ENCODE assay signal across 13 cellular contexts in the genomic region with DNA sequence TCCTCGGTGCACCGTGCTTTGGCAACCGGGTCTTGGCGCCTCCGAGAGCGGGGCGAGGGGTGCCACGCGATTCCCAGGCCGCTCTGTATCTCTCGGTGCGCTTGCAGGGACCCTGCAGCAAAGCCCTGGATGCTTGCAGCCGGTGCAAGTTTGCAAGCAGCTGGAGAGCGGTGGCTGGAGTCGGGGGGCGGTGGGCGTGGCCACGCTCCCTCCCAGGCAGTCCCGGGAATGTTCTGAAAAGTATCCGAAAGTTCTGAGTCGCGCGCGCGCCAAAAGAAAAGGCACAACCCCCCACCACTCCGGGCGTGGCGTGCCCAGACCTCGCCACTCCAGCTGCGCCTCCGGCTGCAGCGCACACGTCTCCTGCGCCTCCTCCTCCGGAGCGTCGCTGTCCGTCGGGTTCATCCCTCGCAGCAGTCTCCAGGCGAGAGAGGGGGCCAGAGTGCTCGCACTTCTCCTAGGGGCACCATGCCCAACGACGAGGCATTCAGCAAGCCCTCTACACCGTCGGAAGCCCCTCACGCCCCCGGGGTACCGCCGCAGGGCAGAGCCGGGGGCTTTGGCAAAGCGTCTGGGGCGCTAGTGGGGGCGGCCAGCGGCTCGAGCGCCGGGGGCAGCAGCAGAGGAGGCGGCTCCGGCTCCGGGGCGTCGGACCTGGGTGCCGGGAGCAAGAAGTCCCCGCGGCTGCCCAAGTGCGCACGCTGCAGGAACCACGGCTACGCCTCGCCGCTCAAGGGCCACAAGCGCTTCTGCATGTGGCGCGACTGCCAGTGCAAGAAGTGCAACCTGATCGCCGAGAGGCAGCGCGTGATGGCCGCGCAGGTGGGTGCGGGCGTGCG. TPM values are rescaled to one million over a fixed set of nuclear protein-coding genes. Genes with fewer than 3 reads are reported as not detected.
DNase-seq lines count a peak whose midpoint lies in the region; ATAC-seq and TF ChIP-seq lines count a peak whose summit lies in the region.
"Had no signal": no experiment of that assay in that cellular context is flagged by ENCODE, and none has a peak within 500 bp of the region (broad histone marks: within the 10 kb centered on the region; RNA-seq: fewer than 3 reads in every experiment).

Gene DMRT1, plus strand, starts transcription at position 327 of the 839 bp plus-strand sequence. Its CDS starts 142 bp downstream, at position 469.

- H4K5ac ChIP-seq in H9 (ENCODE audit: insufficient read length, low read depth, low read length): no peak within 1 kb of the TSS

- no peaks in the 10 kb centered on the region for H4K20me1 ChIP-seq in DOHH2 (ENCODE audit: control insufficient read depth, insufficient read depth, low read depth, low read length)
- no peaks in the 10 kb centered on the region for H4K20me1 ChIP-seq in H9 (ENCODE audit: control insufficient read depth, insufficient read depth, insufficient read length)

- no peaks in the 10 kb centered on the region for H3K36me3 ChIP-seq in DOHH2 (ENCODE audit: control insufficient read depth, low read length)

- no peak within 1 kb of the TSS; the same call in 1 of the 2 replicates for H3K14ac ChIP-seq in H9 (ENCODE audit: insufficient read depth, low read length)

- H2BK120ac ChIP-seq in H9 (ENCODE audit: low read depth, low read length, poor library complexity, severe bottlenecking): no peak within 1 kb of the TSS

- no peak within 1 kb of the TSS for H2BK15ac ChIP-seq in H9 (ENCODE audit: low read depth, low read length)

- H2AK5ac ChIP-seq in H9 (ENCODE audit: insufficient read length, low read length): no peak within 1 kb of the TSS

- H3K27me3 Mint-ChIP-seq in H9 (ENCODE audit: low read depth): peaks cover 99% of the 10 kb centered on the region
- peaks cover 94% of the 10 kb centered on the region for H3K27me3 Mint-ChIP-seq in nephron (ENCODE audit: low read depth)
- H3K27me3 Mint-ChIP-seq in immature natural killer cell (ENCODE audit: low read depth in 3 of 3): peaks cover 9 to 24% (median 20%) of the 10 kb centered on the region in 3 donors

- H2BK5ac ChIP-seq in H9 (ENCODE audit: insufficient read length, low read length): no peak within 1 kb of the TSS

- no peak within 1 kb of the TSS for H3K18ac ChIP-seq in H9 (ENCODE audit: insufficient read length, low read depth, low read length)

- no peaks in the 10 kb centered on the region for H3K9me2 ChIP-seq in DOHH2 (replicated peaks; ENCODE audit: control insufficient read depth, low read length)

- DNase-seq in H9 (peak; percentile 68), dermis blood vessel endothelial cell (peak; percentile 5), immature natural killer cell (no peak), SKM-1 (lab: John Stamatoyannopoulos, UW; ENCODE audit: unreplicated experiment) (no peak)
- DNase-seq: activated naive CD4-positive, alpha-beta T cell treated with anti-CD3 and anti-CD28 coated beads for 36 hours; KG1; NCI-H446 had no signal

- no CpG with 5 or more reads among the region's 84 CpGs for WGBS in H9 (ENCODE audit: extremely low coverage, insufficient read length, low lambda C conversion rate)

- no peak within 1 kb of the TSS for H3T11ph ChIP-seq in H9 (ENCODE audit: low read length)

- peak within 1 kb of the TSS; percentile 71 for H3K4me2 ChIP-seq in DOHH2 (ENCODE audit: low read length)
- peak within 1 kb of the TSS; percentile 53 for H3K4me2 ChIP-seq in H9 (ENCODE audit: insufficient read depth, insufficient read length, low read length)

- no peaks in the 10 kb centered on the region for H3K9me3 ChIP-seq in DOHH2 (ENCODE audit: control insufficient read depth, insufficient read depth, low read length)
- no peaks in the 10 kb centered on the region for H3K9me3 ChIP-seq in H9 (ENCODE audit: control insufficient read depth, low read depth, low read length)

- no peak within 1 kb of the TSS for H2BK20ac ChIP-seq in H9 (ENCODE audit: low read depth, low read length, poor library complexity, severe bottlenecking)

- peaks cover 5% of the 10 kb centered on the region for H3F3A ChIP-seq in DOHH2 (ENCODE audit: control insufficient read depth, insufficient read depth)

- H3K9me3 Mint-ChIP-seq in H9 (peaks cover 2 to 20% of the 10 kb centered on the region in 2 experiments; a peak in 2 of 5 replicates), nephron (no peaks in the 10 kb centered on the region), immature natural killer cell (peaks cover 0 to 3% (median 0%) of the 10 kb centered on the region in 6 donors)
- H3K9me3 Mint-ChIP-seq: activated naive CD4-positive, alpha-beta T cell treated with anti-CD3 and anti-CD28 coated beads for 36 hours had no signal

- H3K27ac ChIP-seq in DOHH2 (ENCODE audit: low read depth, low read length): no peak within 1 kb of the TSS
- no peak within 1 kb of the TSS for H3K27ac ChIP-seq in H9 (ENCODE audit: insufficient read length, low read depth, low read length)

- H3K4me1 ChIP-seq in DOHH2 (ENCODE audit: control insufficient read depth, low read length) (peaks cover 22% of the 10 kb centered on the region), H9 (ENCODE audit: insufficient read depth, low read length) (no peaks in the 10 kb centered on the region)

- H3K79me1 ChIP-seq in H9 (ENCODE audit: insufficient read depth, low read depth, low read length, poor library complexity, severe bottlenecking): no peaks in the 10 kb centered on the region

- H3K4me3 Mint-ChIP-seq in H9 (peak within 1 kb of the TSS; percentile 24 to 73), nephron (peak within 1 kb of the TSS in 2 of 3 experiments; percentile 25 to 33), immature natural killer cell (no peak within 1 kb of the TSS)
- H3K4me3 Mint-ChIP-seq: activated naive CD4-positive, alpha-beta T cell treated with anti-CD3 and anti-CD28 coated beads for 36 hours had no signal

- ATAC-seq in HG03460 (IDR thresholded peaks at IDR 0.05; ENCODE audit: unreplicated experiment): no peak
- ATAC-seq in HG03039 (IDR thresholded peaks at IDR 0.05; ENCODE audit: unreplicated experiment): no peak
- ATAC-seq: sciatic nerve had no signal

- H3K79me2 ChIP-seq in DOHH2 (ENCODE audit: control insufficient read depth, low read length) (no peaks in the 10 kb centered on the region), H9 (ENCODE audit: insufficient read depth, low read length) (no peaks in the 10 kb centered on the region)

- no peak within 1 kb of the TSS for H3K23ac ChIP-seq in H9 (ENCODE audit: insufficient read length, low read depth, low read length)

- no peak within 1 kb of the TSS for H3K56ac ChIP-seq in H9 (ENCODE audit: insufficient read length, low read depth, low read length)

- H3K23me2 ChIP-seq in H9 (ENCODE audit: insufficient read length, low read depth, low read length, poor library complexity, severe bottlenecking): peaks cover 4% of the 10 kb centered on the region

- H4K91ac ChIP-seq in H9 (ENCODE audit: insufficient read length, low read depth, low read length): no peak within 1 kb of the TSS

- H3K36me3 Mint-ChIP-seq in H9 (ENCODE audit: insufficient read depth in 1 of 3, low read depth in 3 of 3) (no peaks in the 10 kb centered on the region), nephron (ENCODE audit: low read depth) (no peaks in the 10 kb centered on the region), immature natural killer cell (peaks cover 0 to 3% (median 0%) of the 10 kb centered on the region in 3 donors)

- no peak for TF ChIP-seq CTCF in DOHH2 (IDR thresholded peaks at IDR 0.05; ENCODE audit: low read depth, low read length, poor library complexity, severe bottlenecking)
- no peak for TF ChIP-seq CTCF in H9 (conservative IDR thresholded peaks at IDR 0.05)
- no peak for TF ChIP-seq CTCF in nephron (IDR thresholded peaks at IDR 0.05; ENCODE audit: unreplicated experiment in 3 of 3)

- no peak within 1 kb of the TSS for H3K27ac Mint-ChIP-seq in H9
- H3K27ac Mint-ChIP-seq in nephron: no peak within 1 kb of the TSS
- no peak within 1 kb of the TSS for H3K27ac Mint-ChIP-seq in immature natural killer cell
- H3K27ac Mint-ChIP-seq: activated naive CD4-positive, alpha-beta T cell treated with anti-CD3 and anti-CD28 coated beads for 36 hours had no signal

- no peak within 1 kb of the TSS for H4K8ac ChIP-seq in H9 (replicated peaks; ENCODE audit: insufficient read length, low read depth, low read length)

- H3K27me3 ChIP-seq in DOHH2 (ENCODE audit: control insufficient read depth, low read length) (peaks cover 32% of the 10 kb centered on the region), H9 (ENCODE audit: insufficient read depth, low read length) (peaks cover 74% of the 10 kb centered on the region)

- peak within 1 kb of the TSS; percentile 53 for H3K4me3 ChIP-seq in DOHH2 (ENCODE audit: low read length)

- H3K4me1 Mint-ChIP-seq in H9: peaks cover 21 to 25% of the 10 kb centered on the region in 2 experiments
- H3K4me1 Mint-ChIP-seq in nephron: peaks cover 18% of the 10 kb centered on the region
- H3K4me1 Mint-ChIP-seq in immature natural killer cell: no peaks in the 10 kb centered on the region

- no peak within 1 kb of the TSS for H3K4ac ChIP-seq in H9 (ENCODE audit: low read depth, low read length)

- no peak within 1 kb of the TSS for H3K9ac ChIP-seq in H9 (ENCODE audit: extremely low read depth, insufficient read length, low read length)

- no peak within 1 kb of the TSS for H2AFZ ChIP-seq in H9 (ENCODE audit: low read length)

- no peak within 1 kb of the TSS for H2BK12ac ChIP-seq in H9 (ENCODE audit: insufficient read length, low read depth, low read length)

RNA-seq across cellular contexts. Expression of gene DMRT1, which starts in this region (rescaled TPM):
- not detected in 2 replicates for total RNA-seq in H9 (2021)
- not detected in 2 replicates for total RNA-seq in dermis blood vessel endothelial cell
- polyA plus RNA-seq in immature natural killer cell: not detected
- total RNA-seq: activated naive CD4-positive, alpha-beta T cell treated with anti-CD3 and anti-CD28 coated beads for 36 hours; sciatic nerve; ureter had no signal

Comparison
In these comparisons a context has a peak if more than half of its experiments do, and no peak if none do; other contexts are left out.
1. Peak in DNase-seq and H3K4me2 ChIP-seq in H9; RNA of the gene not detected or under 1 TPM.
2. Peak in DNase-seq in dermis blood vessel endothelial cell; RNA of the gene not detected or under 1 TPM.
3. H3K4me3 Mint-ChIP-seq: peak in H9 (2 of 2) and nephron (2 of 3); none in immature natural killer cell (0 of 5).